ENCODE assay signal across 9 cellular contexts in the genomic region with DNA sequence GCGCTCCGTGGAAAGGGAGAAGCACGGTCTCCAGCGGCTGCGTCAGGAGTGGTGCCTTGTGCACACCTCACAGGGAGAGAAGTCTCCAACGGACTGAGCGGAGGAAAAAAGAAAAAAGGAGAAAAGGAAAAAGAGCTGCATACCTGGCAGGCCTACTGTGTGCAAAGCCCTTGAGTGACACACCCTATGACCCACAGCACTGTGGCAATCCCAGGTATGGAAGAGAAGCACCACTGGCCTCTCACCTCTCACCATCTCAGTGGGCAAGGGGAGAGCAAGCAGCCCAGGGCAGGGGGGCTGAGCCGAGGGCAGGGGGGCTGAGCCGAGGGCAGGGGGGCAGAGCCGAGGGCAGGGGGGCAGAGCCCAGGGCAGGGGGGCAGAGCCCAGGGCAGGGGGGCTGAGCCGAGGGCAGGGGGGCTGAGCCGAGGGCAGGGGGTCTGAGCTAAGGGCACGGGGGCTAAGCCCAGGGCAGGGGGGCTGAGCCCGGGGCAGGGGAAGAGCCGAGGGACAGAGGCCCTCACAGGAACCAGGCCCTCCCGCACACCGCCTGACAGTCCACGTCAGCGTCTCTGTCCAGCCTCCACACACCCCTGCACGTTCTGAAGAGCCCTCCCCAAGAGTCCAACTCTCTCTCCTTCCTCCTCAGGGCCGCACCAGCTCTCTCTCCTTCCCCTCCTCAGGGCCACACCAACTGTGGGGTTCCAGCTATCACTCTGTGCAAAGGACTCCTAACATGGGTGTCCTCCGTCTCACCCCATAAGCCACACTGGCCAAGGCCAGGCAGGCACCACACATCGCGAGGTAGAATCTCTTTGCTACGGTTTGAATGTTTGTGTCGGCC.
DNase-seq lines count a peak whose midpoint lies in the region; ATAC-seq and TF ChIP-seq lines count a peak whose summit lies in the region.
"Had no signal": no experiment of that assay in that cellular context is flagged by ENCODE, and none has a peak within 500 bp of the region (broad histone marks: within the 10 kb centered on the region; RNA-seq: fewer than 3 reads in every experiment).

No MANE protein-coding gene starts in this region.

- WGBS in heart right ventricle, 2 donors, result 81% methylated on average over 24 to 25 of the region's 26 CpGs

- H3K9me3 ChIP-seq in cardiac muscle cell (ENCODE audit: low read depth), result no peaks in the 10 kb centered on the region
- no peaks in the 10 kb centered on the region for H3K9me3 ChIP-seq in heart right ventricle
- H3K9me3 ChIP-seq in lower lobe of right lung, result no peaks in the 10 kb centered on the region
- no peaks in the 10 kb centered on the region for H3K9me3 ChIP-seq in upper lobe of right lung
- H3K9me3 ChIP-seq: body of pancreas had no signal

- H3K27ac ChIP-seq in cardiac muscle cell (peak overlapping the region; percentile 88), heart right ventricle (peak overlapping the region in 5 of 10 donors; percentile 5 to 92 (median 51)), angular gyrus (ENCODE audit: low read depth, low read length) (peak overlapping the region; percentile 4), lower lobe of right lung (peak overlapping the region; percentile 32), upper lobe of right lung (peak overlapping the region; percentile 65)

- H3K4me3 ChIP-seq in cardiac muscle cell (no peak overlapping the region), heart right ventricle (no peak overlapping the region), lower lobe of right lung (no peak overlapping the region), upper lobe of right lung (no peak overlapping the region)
- H3K4me3 ChIP-seq: body of pancreas had no signal

- H3K27me3 ChIP-seq in cardiac muscle cell (no peaks in the 10 kb centered on the region), heart right ventricle (no peaks in the 10 kb centered on the region), lower lobe of right lung (ENCODE audit: low read depth) (no peaks in the 10 kb centered on the region), upper lobe of right lung (no peaks in the 10 kb centered on the region)
- H3K27me3 ChIP-seq: body of pancreas had no signal

- DNase-seq in cardiac muscle cell (ENCODE audit: low read depth in 1 of 2, low spot score in 1 of 2) (no peak), heart right ventricle (no peak), lower lobe of right lung (peak; percentile 19), upper lobe of right lung (no peak), T-helper 9 cell (no peak), anterior cingulate cortex (lab: John Stamatoyannopoulos, UW) (no peak), left lobe of liver (ENCODE audit: low spot score) (no peak)

- TF ChIP-seq CTCF in cardiac muscle cell (IDR thresholded peaks at IDR 0.05; ENCODE audit: low read depth, low read length) (no peak), heart right ventricle (IDR thresholded peaks at IDR 0.05) (no peak), lower lobe of right lung (IDR thresholded peaks at IDR 0.05) (no peak), upper lobe of right lung (IDR thresholded peaks at IDR 0.05) (no peak)

- H3K4me1 ChIP-seq in cardiac muscle cell (ENCODE audit: low read depth), result peaks cover 78% of the 10 kb centered on the region
- H3K4me1 ChIP-seq in heart right ventricle, result peaks cover 52 to 96% (median 83%) of the 10 kb centered on the region in 9 donors
- H3K4me1 ChIP-seq in lower lobe of right lung, result peaks cover 88% of the 10 kb centered on the region
- H3K4me1 ChIP-seq in upper lobe of right lung, result peaks cover 80% of the 10 kb centered on the region

- H3K36me3 ChIP-seq in cardiac muscle cell (no peaks in the 10 kb centered on the region), heart right ventricle (peaks cover 0 to 7% (median 0%) of the 10 kb centered on the region in 9 donors), lower lobe of right lung (no peaks in the 10 kb centered on the region), upper lobe of right lung (no peaks in the 10 kb centered on the region)

- no peak for ATAC-seq in heart right ventricle
- no peak for ATAC-seq in lower lobe of right lung
- peak; percentile 1 for ATAC-seq in upper lobe of right lung
- no peak for ATAC-seq in left lobe of liver
- ATAC-seq: body of pancreas had no signal

- intact Hi-C loops in heart right ventricle (cut with DNase I), result loop anchor here in 1 of 10 donors (10.0 kb wide), 1 partner anchor 231 kb away; no protein-coding TSS in a partner anchor
- intact Hi-C loops in lower lobe of right lung (cut with DNase I), result no loop called here
- intact Hi-C loops in upper lobe of right lung (cut with DNase I), result loop anchor here (10.0 kb wide), 1 partner anchor 181 kb away; a partner anchor contains a TSS
